ENCODE assay signal across 2 cellular contexts in genomic region chr12:12492547-12492946, GRCh38.
TF ChIP-seq lines count a peak whose summit lies in the region.

No MANE protein-coding gene starts in this region.

TF ChIP-seq in K562, 482 proteins besides CTCF, POLR2A, EP300 and RAD21 (continued from another document):
- TF ChIP-seq HBP1 (CRISPR knock-in tag; IDR thresholded peaks at IDR 0.05) (no peak), ZBTB17 (CRISPR knock-in tag; IDR thresholded peaks at IDR 0.05) (no peak), HMBOX1 (IDR thresholded peaks at IDR 0.05) (peak; percentile 64), ZNF398 (CRISPR knock-in tag; IDR thresholded peaks at IDR 0.05) (no peak)

TF ChIP-seq in SK-N-SH treated with all-trans-retinoic acid at 6 μM for 48 hours, 23 proteins besides CTCF, POLR2A, EP300 and RAD21 (continued from another document):
- no peak for TF ChIP-seq ESRRG (CRISPR knock-in tag; IDR thresholded peaks at IDR 0.05)
- TF ChIP-seq CSRNP3 (CRISPR knock-in tag; IDR thresholded peaks at IDR 0.05), result no peak
- TF ChIP-seq, protein P1, sequence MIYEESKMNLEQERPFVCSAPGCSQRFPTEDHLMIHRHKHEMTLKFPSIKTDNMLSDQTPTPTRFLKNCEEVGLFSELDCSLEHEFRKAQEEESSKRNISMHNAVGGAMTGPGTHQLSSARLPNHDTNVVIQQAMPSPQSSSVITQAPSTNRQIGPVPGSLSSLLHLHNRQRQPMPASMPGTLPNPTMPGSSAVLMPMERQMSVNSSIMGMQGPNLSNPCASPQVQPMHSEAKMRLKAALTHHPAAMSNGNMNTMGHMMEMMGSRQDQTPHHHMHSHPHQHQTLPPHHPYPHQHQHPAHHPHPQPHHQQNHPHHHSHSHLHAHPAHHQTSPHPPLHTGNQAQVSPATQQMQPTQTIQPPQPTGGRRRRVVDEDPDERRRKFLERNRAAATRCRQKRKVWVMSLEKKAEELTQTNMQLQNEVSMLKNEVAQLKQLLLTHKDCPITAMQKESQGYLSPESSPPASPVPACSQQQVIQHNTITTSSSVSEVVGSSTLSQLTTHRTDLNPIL (CRISPR knock-in tag; IDR thresholded peaks at IDR 0.05; ENCODE audit: low read depth), result no peak
- no peak for TF ChIP-seq ZFP3 (CRISPR knock-in tag; IDR thresholded peaks at IDR 0.05)
- no peak for TF ChIP-seq ZNF8 (CRISPR knock-in tag; IDR thresholded peaks at IDR 0.05)
- TF ChIP-seq, protein P2, sequence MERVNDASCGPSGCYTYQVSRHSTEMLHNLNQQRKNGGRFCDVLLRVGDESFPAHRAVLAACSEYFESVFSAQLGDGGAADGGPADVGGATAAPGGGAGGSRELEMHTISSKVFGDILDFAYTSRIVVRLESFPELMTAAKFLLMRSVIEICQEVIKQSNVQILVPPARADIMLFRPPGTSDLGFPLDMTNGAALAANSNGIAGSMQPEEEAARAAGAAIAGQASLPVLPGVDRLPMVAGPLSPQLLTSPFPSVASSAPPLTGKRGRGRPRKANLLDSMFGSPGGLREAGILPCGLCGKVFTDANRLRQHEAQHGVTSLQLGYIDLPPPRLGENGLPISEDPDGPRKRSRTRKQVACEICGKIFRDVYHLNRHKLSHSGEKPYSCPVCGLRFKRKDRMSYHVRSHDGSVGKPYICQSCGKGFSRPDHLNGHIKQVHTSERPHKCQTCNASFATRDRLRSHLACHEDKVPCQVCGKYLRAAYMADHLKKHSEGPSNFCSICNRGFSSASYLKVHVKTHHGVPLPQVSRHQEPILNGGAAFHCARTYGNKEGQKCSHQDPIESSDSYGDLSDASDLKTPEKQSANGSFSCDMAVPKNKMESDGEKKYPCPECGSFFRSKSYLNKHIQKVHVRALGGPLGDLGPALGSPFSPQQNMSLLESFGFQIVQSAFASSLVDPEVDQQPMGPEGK (CRISPR knock-in tag; IDR thresholded peaks at IDR 0.05; ENCODE audit: borderline replicate concordance), result no peak
- TF ChIP-seq ZC3H10 (CRISPR knock-in tag; IDR thresholded peaks at IDR 0.05), result no peak
- no peak for TF ChIP-seq POU6F1 (CRISPR knock-in tag; IDR thresholded peaks at IDR 0.05; ENCODE audit: borderline replicate concordance, low read depth)
